In the genomic region with DNA sequence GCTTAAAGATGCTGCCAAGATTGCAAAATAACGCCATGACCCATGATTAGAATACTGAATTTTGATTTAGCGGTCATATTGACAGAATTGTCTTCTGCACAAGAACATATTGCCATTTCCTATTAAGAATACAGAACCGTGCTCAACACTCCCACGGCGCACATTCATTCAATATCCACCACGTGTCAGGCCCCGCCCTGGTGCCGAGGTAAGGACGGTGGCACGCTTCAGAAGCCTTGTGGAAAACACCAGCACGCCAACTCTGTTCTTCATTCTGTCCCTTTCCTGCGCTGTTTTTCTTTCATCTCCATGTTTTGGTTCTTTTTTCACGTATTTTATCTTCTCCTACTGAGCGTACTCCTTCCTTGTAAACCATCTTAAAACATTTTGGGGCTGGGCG, we compare ENCODE assay signal across 13 cellular contexts.
DNase-seq lines count a peak whose midpoint lies in the region; ATAC-seq and TF ChIP-seq lines count a peak whose summit lies in the region.
"Had no signal": no experiment of that assay in that cellular context is flagged by ENCODE, and none has a peak within 500 bp of the region (broad histone marks: within the 10 kb centered on the region; RNA-seq: fewer than 3 reads in every experiment).

No MANE protein-coding gene starts in this region.

- peak overlapping the region; percentile 53 for H3K27ac Mint-ChIP-seq in CD4-positive, alpha-beta T cell
- peak overlapping the region; percentile 6 to 88 (median 53) for H3K27ac Mint-ChIP-seq in IgD-negative memory B cell
- peak overlapping the region; percentile 91 for H3K27ac Mint-ChIP-seq in chondrocyte (ENCODE audit: unreplicated experiment)
- peak overlapping the region; percentile 83 for H3K27ac Mint-ChIP-seq in osteocyte (ENCODE audit: unreplicated experiment)
- no peak overlapping the region for H3K27ac Mint-ChIP-seq in progenitor cell of endocrine pancreas

- ATAC-seq in CD4-positive, alpha-beta T cell (ENCODE audit: poor library complexity): no peak

- H3K27me3 Mint-ChIP-seq in CD4-positive, alpha-beta T cell: no peaks in the 10 kb centered on the region
- H3K27me3 Mint-ChIP-seq in IgD-negative memory B cell (peaks cover 17% of the 10 kb centered on the region), chondrocyte (ENCODE audit: low read depth) (no peaks in the 10 kb centered on the region), osteocyte (ENCODE audit: unreplicated experiment) (no peaks in the 10 kb centered on the region), progenitor cell of endocrine pancreas (no peaks in the 10 kb centered on the region)

- no peak overlapping the region for H3K27ac ChIP-seq in CD4-positive, alpha-beta T cell (ENCODE audit: low read depth, low read length)
- H3K27ac ChIP-seq: prostate gland had no signal

- CTCF ChIA-PET in CD4-positive, alpha-beta T cell (lab: Charles Lee): no interaction called here

- DNase-seq in CD4-positive, alpha-beta T cell: no peak
- DNase-seq in chondrocyte (ENCODE audit: low spot score): no peak
- DNase-seq in osteocyte (ENCODE audit: extremely low spot score, unreplicated experiment): no peak
- DNase-seq in progenitor cell of endocrine pancreas (ENCODE audit: low spot score, unreplicated experiment): no peak
- no peak for DNase-seq in hypothalamus (lab: John Stamatoyannopoulos, UW)
- DNase-seq in SW 1271 (lab: John Stamatoyannopoulos, UW): no peak
- no peak for DNase-seq in HuH-7.5 (ENCODE audit: low spot score)
- DNase-seq: Karpas-422, NCI-H1694 treated with DMSO at 0.1 percent for 48 hours, NCI-H524 treated with DMSO at 0.1 percent for 48 hours had no signal

- peaks cover 23% of the 10 kb centered on the region for H3K4me1 Mint-ChIP-seq in CD4-positive, alpha-beta T cell (ENCODE audit: low read depth)
- H3K4me1 Mint-ChIP-seq in IgD-negative memory B cell (peaks cover 18 to 22% (median 21%) of the 10 kb centered on the region in 3 donors), chondrocyte (ENCODE audit: low read depth) (peaks cover 31% of the 10 kb centered on the region), osteocyte (ENCODE audit: unreplicated experiment) (peaks cover 25% of the 10 kb centered on the region), progenitor cell of endocrine pancreas (ENCODE audit: low read depth) (peaks cover 4% of the 10 kb centered on the region)

- POLR2A ChIA-PET in CD4-positive, alpha-beta T cell (lab: Charles Lee): no interaction called here

- intact Hi-C loops in CD4-positive, alpha-beta T cell (cut with DNase I, micrococcal nuclease): no loop called here

- H3K27me3 ChIP-seq in CD4-positive, alpha-beta T cell (ENCODE audit: control insufficient read depth, insufficient read depth, low read length): no peaks in the 10 kb centered on the region
- H3K27me3 ChIP-seq: BLaER1 treated with 17β-estradiol and CSF1 and Interleukin-3, amounts not matched to agents 10 nM and 100 nM had no signal

- H3K36me3 Mint-ChIP-seq in CD4-positive, alpha-beta T cell (ENCODE audit: low read depth): peaks cover 12% of the 10 kb centered on the region
- H3K36me3 Mint-ChIP-seq in IgD-negative memory B cell: no peaks in the 10 kb centered on the region
- H3K36me3 Mint-ChIP-seq in chondrocyte (ENCODE audit: low read depth): peaks cover 16% of the 10 kb centered on the region
- H3K36me3 Mint-ChIP-seq in osteocyte (ENCODE audit: unreplicated experiment): peaks cover 19% of the 10 kb centered on the region
- H3K36me3 Mint-ChIP-seq in progenitor cell of endocrine pancreas (ENCODE audit: insufficient read depth): peaks cover 23% of the 10 kb centered on the region

- no peak for TF ChIP-seq CTCF in CD4-positive, alpha-beta T cell (IDR thresholded peaks at IDR 0.05)
- no peak for TF ChIP-seq CTCF in chondrocyte (IDR thresholded peaks at IDR 0.05)
- TF ChIP-seq CTCF in osteocyte (IDR thresholded peaks at IDR 0.05): no peak
- TF ChIP-seq CTCF in progenitor cell of endocrine pancreas (IDR thresholded peaks at IDR 0.05; ENCODE audit: unreplicated experiment): no peak

- H3K9me3 Mint-ChIP-seq in CD4-positive, alpha-beta T cell: no peaks in the 10 kb centered on the region
- no peaks in the 10 kb centered on the region for H3K9me3 Mint-ChIP-seq in IgD-negative memory B cell
- no peaks in the 10 kb centered on the region for H3K9me3 Mint-ChIP-seq in chondrocyte (ENCODE audit: low read depth)
- H3K9me3 Mint-ChIP-seq in osteocyte (ENCODE audit: unreplicated experiment): no peaks in the 10 kb centered on the region
- no peaks in the 10 kb centered on the region for H3K9me3 Mint-ChIP-seq in progenitor cell of endocrine pancreas (ENCODE audit: low read depth)

- H3K4me3 Mint-ChIP-seq in CD4-positive, alpha-beta T cell: no peak overlapping the region
- H3K4me3 Mint-ChIP-seq in IgD-negative memory B cell (peak overlapping the region in 3 of 4 donors; percentile 11 to 92 (median 72)), chondrocyte (ENCODE audit: unreplicated experiment) (no peak overlapping the region), osteocyte (ENCODE audit: unreplicated experiment) (peak overlapping the region; percentile 53), progenitor cell of endocrine pancreas (ENCODE audit: low read depth) (no peak overlapping the region)

- no peaks in the 10 kb centered on the region for H3K9me3 ChIP-seq in CD4-positive, alpha-beta T cell (ENCODE audit: control insufficient read depth, low read length)
- H3K9me3 ChIP-seq: prostate gland had no signal

Comparison
In these comparisons a context has a peak if more than half of its experiments do, and no peak if none do; other contexts are left out.
1. H3K4me3 Mint-ChIP-seq: peak in IgD-negative memory B cell (3 of 4) and osteocyte (single experiment); none in CD4-positive, alpha-beta T cell (single experiment), chondrocyte (single experiment) and progenitor cell of endocrine pancreas (single experiment).